ENCODE assay signal across 26 cellular contexts in the genomic region with DNA sequence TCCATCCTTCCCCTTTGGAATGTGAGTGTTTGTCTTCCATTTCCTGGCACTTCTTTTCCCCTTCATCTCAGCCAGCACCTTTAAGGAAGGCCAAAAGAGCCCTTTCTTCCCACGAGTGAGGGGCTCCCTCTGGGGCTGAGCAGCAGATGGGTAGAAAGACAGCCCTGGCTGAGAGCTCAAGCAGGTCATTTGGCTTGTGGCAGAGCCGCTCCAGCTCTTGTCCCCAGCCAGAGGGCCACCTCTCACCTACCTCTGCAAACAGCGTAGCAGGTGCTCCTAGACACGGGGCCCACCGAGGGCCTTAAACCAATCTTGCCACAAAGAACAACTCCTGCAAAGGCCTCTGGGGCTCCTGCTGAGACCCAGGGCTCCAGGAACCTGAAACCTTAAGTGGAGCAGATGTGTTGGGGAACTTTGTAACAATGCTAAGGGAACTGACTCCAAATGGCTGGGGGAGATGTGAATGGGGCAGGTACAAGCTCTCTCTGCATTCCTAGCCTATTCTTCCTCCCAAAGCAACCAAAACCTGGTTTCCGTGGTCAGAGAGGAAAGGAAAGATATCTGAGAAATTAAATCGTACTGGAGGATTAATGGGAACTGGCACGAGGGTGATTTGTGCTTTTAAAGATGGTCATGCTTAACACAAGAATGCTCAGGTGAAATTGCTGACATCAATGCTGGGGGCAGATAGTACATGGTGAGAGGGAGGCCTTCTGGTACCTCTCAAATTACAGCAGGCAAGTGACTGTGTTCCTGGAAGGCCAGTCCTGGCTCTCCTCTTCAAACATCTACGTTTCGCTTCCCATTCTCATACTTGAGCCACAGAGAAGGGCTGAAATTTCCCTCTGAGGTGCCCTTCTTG. TPM values are rescaled to one million over a fixed set of nuclear protein-coding genes. Genes with fewer than 3 reads are reported as not detected.
"Had no signal": no experiment of that assay in that cellular context is flagged by ENCODE, and none has a peak within 500 bp of the region (broad histone marks: within the 10 kb centered on the region; RNA-seq: fewer than 3 reads in every experiment).

No MANE protein-coding gene starts in this region.

- H3K9me3 Mint-ChIP-seq: activated B cell treated with CpG ODN at 0.5 μM for 24 hours; activated naive CD8-positive, alpha-beta T cell treated with anti-CD3 and anti-CD28 coated beads for 36 hours; central memory CD8-positive, alpha-beta T cell; stimulated activated naive CD8-positive, alpha-beta T cell treated with anti-CD3 and anti-CD28 coated beads, Interleukin-15, amount 100 ng/mL, for 72 hours; type B pancreatic cell had no signal

- H3K27ac Mint-ChIP-seq: activated B cell treated with CpG ODN at 0.5 μM for 24 hours; activated CD8-positive, alpha-beta T cell treated with anti-CD3 and anti-CD28 coated beads, Interleukin-2, amount 10 ng/mL, durations not matched to agents 7 days and 5 days; activated naive CD8-positive, alpha-beta T cell treated with anti-CD3 and anti-CD28 coated beads for 36 hours; stimulated activated naive CD8-positive, alpha-beta T cell treated with anti-CD3 and anti-CD28 coated beads, Interleukin-15, amount 100 ng/mL, for 72 hours; type B pancreatic cell had no signal

- H3K36me3 Mint-ChIP-seq: activated naive CD8-positive, alpha-beta T cell treated with anti-CD3 and anti-CD28 coated beads for 36 hours; brain; type B pancreatic cell had no signal

- ATAC-seq: activated CD8-positive, alpha-beta T cell treated with anti-CD3 and anti-CD28 coated beads, Interleukin-2, amount 10 ng/mL, durations not matched to agents 7 days and 5 days; left ventricle myocardium superior; sciatic nerve; stimulated activated naive CD8-positive, alpha-beta T cell treated with anti-CD3 and anti-CD28 coated beads, Interleukin-15, amount 100 ng/mL, for 72 hours had no signal

- H3K4me1 Mint-ChIP-seq: activated B cell treated with CpG ODN at 0.5 μM for 24 hours; activated naive CD8-positive, alpha-beta T cell treated with anti-CD3 and anti-CD28 coated beads for 36 hours; central memory CD8-positive, alpha-beta T cell; stimulated activated naive CD8-positive, alpha-beta T cell treated with anti-CD3 and anti-CD28 coated beads, Interleukin-15, amount 100 ng/mL, for 72 hours had no signal

- H3K27me3 Mint-ChIP-seq: activated naive CD8-positive, alpha-beta T cell treated with anti-CD3 and anti-CD28 coated beads for 36 hours; brain; central memory CD8-positive, alpha-beta T cell; stimulated activated naive CD8-positive, alpha-beta T cell treated with anti-CD3 and anti-CD28 coated beads, Interleukin-15, amount 100 ng/mL, for 72 hours; type B pancreatic cell had no signal

- H3K4me3 Mint-ChIP-seq: activated B cell treated with CpG ODN at 0.5 μM for 24 hours; activated CD8-positive, alpha-beta T cell treated with anti-CD3 and anti-CD28 coated beads, Interleukin-2, amount 10 ng/mL, durations not matched to agents 7 days and 5 days; activated naive CD8-positive, alpha-beta T cell treated with anti-CD3 and anti-CD28 coated beads for 36 hours; brain; central memory CD8-positive, alpha-beta T cell; stimulated activated naive CD8-positive, alpha-beta T cell treated with anti-CD3 and anti-CD28 coated beads, Interleukin-15, amount 100 ng/mL, for 72 hours; type B pancreatic cell had no signal

- DNase-seq: activated B cell treated with CpG ODN at 0.5 μM for 24 hours; activated CD4-positive, alpha-beta T cell treated with anti-CD3 and anti-CD28 coated beads for 48 hours; activated CD8-positive, alpha-beta memory T cell treated with anti-CD3 and anti-CD28 coated beads, Interleukin-2, amount 50 U/mL, for 4 hours; activated CD8-positive, alpha-beta T cell treated with anti-CD3 and anti-CD28 coated beads, Interleukin-2, amount 10 ng/mL, durations not matched to agents 7 days and 5 days; activated gamma-delta T cell; activated naive CD8-positive, alpha-beta T cell treated with anti-CD3 and anti-CD28 coated beads for 36 hours; activated T-cell treated with anti-CD3 and anti-CD28 coated beads, Interleukin-2, amount 50 U/mL, for 48 hours; amygdala; cortex of kidney; effector CD4-positive, alpha-beta T cell; esophagus squamous epithelium; hippocampal formation; left ventricle myocardium superior; mesenchymal stem cell; stimulated activated naive CD8-positive, alpha-beta T cell treated with anti-CD3 and anti-CD28 coated beads, Interleukin-15, amount 100 ng/mL, for 72 hours had no signal

RNA-seq across cellular contexts. Expression of gene TFDP3, which starts 27.0 kb away (rescaled TPM):
- total RNA-seq: activated B cell treated with CpG ODN at 0.5 μM for 24 hours; activated CD8-positive, alpha-beta T cell treated with anti-CD3 and anti-CD28 coated beads, Interleukin-2, amount 10 ng/mL, durations not matched to agents 7 days and 5 days; activated naive CD8-positive, alpha-beta T cell treated with anti-CD3 and anti-CD28 coated beads for 36 hours; endothelial cell of umbilical vein; esophagus squamous epithelium; fibroblast of villous mesenchyme; glomerular endothelial cell; kidney epithelial cell; left ventricle myocardium superior; osteoblast; sciatic nerve; T-helper 2 cell treated with Interferon-gamma antibody and Interleukin-4, amounts not matched to agents 100 ng/mL and 5 ng/mL, for 36 hours; temporal lobe had no signal
